Comparison of ENCODE assay signal across 17 cellular contexts in the genomic region with DNA sequence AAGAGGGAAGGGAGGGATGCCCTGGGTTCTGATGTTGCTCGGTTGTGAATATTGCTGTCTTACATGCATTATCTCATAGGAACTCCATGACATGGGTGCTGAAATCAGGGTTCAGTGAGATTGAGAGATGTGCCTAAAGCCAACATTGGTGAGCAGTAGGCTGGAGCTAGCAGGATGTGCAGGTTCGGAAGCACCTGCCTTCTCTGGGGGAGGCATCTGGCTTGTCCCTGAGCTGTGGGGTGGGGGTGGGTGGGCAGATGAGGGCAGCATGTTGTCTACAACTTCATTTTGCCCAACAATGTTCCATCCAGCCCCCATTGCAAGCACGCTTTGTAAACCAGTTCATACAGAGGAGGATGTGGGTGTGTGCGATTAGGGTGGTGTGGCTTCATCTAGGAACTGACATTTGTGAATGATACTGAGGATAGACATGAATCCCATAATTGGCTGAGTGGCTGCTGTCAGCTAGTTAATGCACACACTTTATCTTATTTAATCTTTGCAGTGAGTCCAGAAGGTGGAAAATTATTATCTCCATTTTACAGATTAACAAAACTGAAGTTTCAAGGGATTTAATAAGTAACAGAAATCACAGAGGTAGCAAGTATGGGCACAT.
DNase-seq lines count a peak whose midpoint lies in the region; ATAC-seq and TF ChIP-seq lines count a peak whose summit lies in the region.
"Had no signal": no experiment of that assay in that cellular context is flagged by ENCODE, and none has a peak within 500 bp of the region (broad histone marks: within the 10 kb centered on the region; RNA-seq: fewer than 3 reads in every experiment).

No MANE protein-coding gene starts in this region.

- ATAC-seq in GM19467 (IDR thresholded peaks at IDR 0.05; ENCODE audit: unreplicated experiment): no peak
- no peak for ATAC-seq in CD4-positive, alpha-beta T cell (ENCODE audit: poor library complexity)

- peak overlapping the region; percentile 78 for H3K4me2 ChIP-seq in BLaER1
- H3K4me2 ChIP-seq in neuronal stem cell (ENCODE audit: insufficient read depth, low read length, poor library complexity, severe bottlenecking): no peak overlapping the region

- H2BK12ac ChIP-seq in neuronal stem cell (ENCODE audit: low read length): no peak overlapping the region

- no peak overlapping the region for H2BK120ac ChIP-seq in neuronal stem cell (ENCODE audit: low read depth, low read length)

- H3K4me1 Mint-ChIP-seq in CD4-positive, alpha-beta T cell (ENCODE audit: low read depth): no peaks in the 10 kb centered on the region
- H3K4me1 Mint-ChIP-seq: CD14-positive monocyte; CD8-positive, alpha-beta memory T cell had no signal

- no peak overlapping the region for H3K4me3 Mint-ChIP-seq in CD4-positive, alpha-beta T cell
- H3K4me3 Mint-ChIP-seq: CD14-positive monocyte; CD8-positive, alpha-beta memory T cell had no signal

- no peaks in the 10 kb centered on the region for H3K27me3 Mint-ChIP-seq in CD4-positive, alpha-beta T cell

- POLR2A ChIA-PET in CD4-positive, alpha-beta T cell (lab: Charles Lee): no interaction called here

- no peak overlapping the region for H2BK15ac ChIP-seq in neuronal stem cell (ENCODE audit: low read length)

- H3K4me1 ChIP-seq in BLaER1 (peaks cover 86% of the 10 kb centered on the region), neuronal stem cell (ENCODE audit: control insufficient read depth in 2 of 2, insufficient read depth in 1 of 2, low read depth in 1 of 2, low read length in 2 of 2) (peaks cover 0 to 2% of the 10 kb centered on the region in 2 donors)

- intact Hi-C loops in CD4-positive, alpha-beta T cell (cut with DNase I, micrococcal nuclease): no loop called here

- no peak overlapping the region for H3K14ac ChIP-seq in neuronal stem cell (ENCODE audit: low read length)

- no peak for TF ChIP-seq CTCF in CD4-positive, alpha-beta T cell (IDR thresholded peaks at IDR 0.05)

- no peak overlapping the region for H2AFZ ChIP-seq in neuronal stem cell (ENCODE audit: low read length)

- H4K20me1 ChIP-seq in BLaER1: no peaks in the 10 kb centered on the region

- H3K9ac ChIP-seq in BLaER1 (no peak overlapping the region), neuronal stem cell (ENCODE audit: low read depth, low read length, poor library complexity) (no peak overlapping the region)

- DNase-seq in Jurkat, Clone E6-1 (ENCODE audit: low read depth, low spot score): peak; percentile 55
- DNase-seq in SK-N-DZ (ENCODE audit: low spot score) (peak; percentile 85), neuronal stem cell (ENCODE audit: low spot score) (no peak), glomerular visceral epithelial cell (ENCODE audit: extremely low spot score) (no peak), DMS79 (lab: John Stamatoyannopoulos, UW) (no peak)
- DNase-seq in CD4-positive, alpha-beta T cell: no peak
- DNase-seq: ACHN; CD8-positive, alpha-beta memory T cell; DMS 273 treated with DMSO at 0.1 percent for 48 hours; DMS79 treated with DMSO at 0.1 percent for 48 hours; EL; HCEC 1CT; KBM-7 had no signal

- H3K27ac Mint-ChIP-seq in CD4-positive, alpha-beta T cell: no peak overlapping the region
- H3K27ac Mint-ChIP-seq: CD14-positive monocyte; CD8-positive, alpha-beta memory T cell had no signal

- H3K4me3 ChIP-seq in BLaER1 (no peak overlapping the region), neuronal stem cell (ENCODE audit: low read length in 2 of 2) (no peak overlapping the region)
- H3K4me3 ChIP-seq in Jurkat, Clone E6-1 (ENCODE audit: low read length): no peak overlapping the region

- H4K91ac ChIP-seq in neuronal stem cell (ENCODE audit: low read depth, low read length, poor library complexity): no peak overlapping the region

- H3K27ac ChIP-seq in BLaER1 (peak overlapping the region; percentile 8; the same call in 1 of the 2 replicates), neuronal stem cell (replicated peaks; ENCODE audit: low read length) (no peak overlapping the region)
- no peak overlapping the region for H3K27ac ChIP-seq in CD4-positive, alpha-beta T cell (ENCODE audit: low read depth, low read length)
- H3K27ac ChIP-seq: HL-60 had no signal

- no peaks in the 10 kb centered on the region for H3K9me3 ChIP-seq in BLaER1
- no peaks in the 10 kb centered on the region for H3K9me3 ChIP-seq in neuronal stem cell (replicated peaks in 1 of 2; ENCODE audit: control insufficient read depth in 2 of 2, insufficient read depth in 1 of 2, low read depth in 1 of 2, low read length in 2 of 2)
- no peaks in the 10 kb centered on the region for H3K9me3 ChIP-seq in CD4-positive, alpha-beta T cell (ENCODE audit: control insufficient read depth, low read length)

- no peak overlapping the region for H3K23ac ChIP-seq in neuronal stem cell (ENCODE audit: low read depth, low read length, poor library complexity)

- H2BK5ac ChIP-seq in neuronal stem cell (ENCODE audit: low read length): peak overlapping the region; percentile 71

- no peak overlapping the region for H3K18ac ChIP-seq in neuronal stem cell (ENCODE audit: low read length)

- H4K8ac ChIP-seq in neuronal stem cell (ENCODE audit: low read depth, low read length): no peak overlapping the region

- H3K4ac ChIP-seq in neuronal stem cell (ENCODE audit: low read length): no peak overlapping the region

- H3K36me3 ChIP-seq in BLaER1 (no peaks in the 10 kb centered on the region), neuronal stem cell (replicated peaks in 1 of 2; ENCODE audit: control insufficient read depth in 2 of 2, insufficient read depth in 2 of 2, low read length in 2 of 2) (no peaks in the 10 kb centered on the region)

- H3K36me3 Mint-ChIP-seq in CD4-positive, alpha-beta T cell (ENCODE audit: low read depth): no peaks in the 10 kb centered on the region
- H3K36me3 Mint-ChIP-seq: CD14-positive monocyte; CD8-positive, alpha-beta memory T cell had no signal

- CTCF ChIA-PET in CD4-positive, alpha-beta T cell (lab: Charles Lee): no interaction called here

- H2AK5ac ChIP-seq in neuronal stem cell (ENCODE audit: low read depth, low read length): no peak overlapping the region

- no peaks in the 10 kb centered on the region for H3K9me3 Mint-ChIP-seq in CD4-positive, alpha-beta T cell
- H3K9me3 Mint-ChIP-seq: CD14-positive monocyte; CD8-positive, alpha-beta memory T cell had no signal

- WGBS in neuronal stem cell (ENCODE audit: extremely low coverage in 2 of 2, insufficient read length in 2 of 2, insufficient replicate concordance in 1 of 2), 2 donors: no CpG with 5 or more reads among the region's 4 CpGs

- no peaks in the 10 kb centered on the region for H3K27me3 ChIP-seq in BLaER1
- H3K27me3 ChIP-seq in neuronal stem cell (ENCODE audit: control insufficient read depth in 3 of 3, insufficient read depth in 3 of 3, low read depth in 1 of 3, low read length in 3 of 3): no peaks in the 10 kb centered on the region
- H3K27me3 ChIP-seq in CD4-positive, alpha-beta T cell (ENCODE audit: control insufficient read depth, insufficient read depth, low read length): no peaks in the 10 kb centered on the region

- H3K79me1 ChIP-seq in neuronal stem cell (ENCODE audit: low read depth, low read length): no peaks in the 10 kb centered on the region

Comparison
In these comparisons a context has a peak if more than half of its experiments do, and no peak if none do; other contexts are left out.
1. DNase-seq: peak in Jurkat, Clone E6-1 (single experiment) and SK-N-DZ (single experiment); none in neuronal stem cell (single experiment), glomerular visceral epithelial cell (single experiment), CD4-positive, alpha-beta T cell (0 of 10) and DMS79 (single experiment).